ENCODE assay signal across 1 cellular context in the genomic region with DNA sequence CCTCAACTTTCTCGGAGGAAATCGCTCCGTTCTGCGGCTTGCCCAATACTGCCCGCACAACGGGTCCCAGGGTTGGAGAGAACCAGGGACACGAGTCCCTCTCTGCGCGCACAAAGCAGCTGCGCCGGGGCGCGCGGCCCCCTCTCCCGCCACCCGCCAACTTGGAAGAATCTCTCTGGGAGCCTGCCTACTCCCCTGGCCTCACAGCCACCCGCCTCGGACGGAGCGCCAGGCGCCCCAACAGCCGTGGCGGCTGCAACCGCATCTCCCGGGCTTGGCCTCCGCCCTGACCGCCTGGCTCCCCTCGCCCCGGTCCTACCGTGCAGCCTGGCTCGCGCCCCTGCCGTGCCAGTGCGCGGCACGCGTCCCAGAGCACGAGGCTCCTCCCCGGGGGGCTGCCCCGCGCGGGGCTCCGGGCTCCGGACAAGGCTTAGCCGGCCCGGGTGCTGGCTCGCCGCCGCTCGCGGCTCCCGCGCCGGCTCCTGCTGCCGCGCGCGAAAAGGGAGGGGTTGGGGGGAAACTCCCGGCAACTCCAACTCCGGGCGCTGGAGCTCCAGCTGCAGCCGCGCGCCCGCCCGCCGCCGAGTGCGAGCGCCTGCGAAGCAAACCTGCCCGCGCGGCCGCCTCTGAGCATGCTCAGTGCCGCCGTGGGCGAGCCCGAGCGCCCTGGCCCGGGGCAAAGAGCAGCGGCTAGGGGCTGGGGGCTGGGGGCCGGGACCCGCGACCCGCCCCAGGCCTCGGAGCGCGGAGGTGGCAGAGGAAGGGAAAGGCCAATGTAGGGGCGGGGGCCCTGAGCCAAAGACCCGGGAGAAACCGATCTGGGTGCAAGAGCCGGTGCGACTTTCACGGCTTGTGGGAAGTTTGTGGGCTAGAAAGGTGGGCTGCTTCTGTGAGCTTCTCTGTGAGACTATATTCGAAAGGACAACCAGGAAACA.
TF ChIP-seq lines count a peak whose summit lies in the region.

STXBP6 (minus strand) TSS at position 589 of the 935 bp plus-strand sequence. CDS start 75,329 bp downstream, outside the sequence.

TF ChIP-seq in HepG2, 621 proteins besides CTCF, POLR2A, EP300 and RAD21 (continued from another document and continues in another):
- TF ChIP-seq, protein P1, sequence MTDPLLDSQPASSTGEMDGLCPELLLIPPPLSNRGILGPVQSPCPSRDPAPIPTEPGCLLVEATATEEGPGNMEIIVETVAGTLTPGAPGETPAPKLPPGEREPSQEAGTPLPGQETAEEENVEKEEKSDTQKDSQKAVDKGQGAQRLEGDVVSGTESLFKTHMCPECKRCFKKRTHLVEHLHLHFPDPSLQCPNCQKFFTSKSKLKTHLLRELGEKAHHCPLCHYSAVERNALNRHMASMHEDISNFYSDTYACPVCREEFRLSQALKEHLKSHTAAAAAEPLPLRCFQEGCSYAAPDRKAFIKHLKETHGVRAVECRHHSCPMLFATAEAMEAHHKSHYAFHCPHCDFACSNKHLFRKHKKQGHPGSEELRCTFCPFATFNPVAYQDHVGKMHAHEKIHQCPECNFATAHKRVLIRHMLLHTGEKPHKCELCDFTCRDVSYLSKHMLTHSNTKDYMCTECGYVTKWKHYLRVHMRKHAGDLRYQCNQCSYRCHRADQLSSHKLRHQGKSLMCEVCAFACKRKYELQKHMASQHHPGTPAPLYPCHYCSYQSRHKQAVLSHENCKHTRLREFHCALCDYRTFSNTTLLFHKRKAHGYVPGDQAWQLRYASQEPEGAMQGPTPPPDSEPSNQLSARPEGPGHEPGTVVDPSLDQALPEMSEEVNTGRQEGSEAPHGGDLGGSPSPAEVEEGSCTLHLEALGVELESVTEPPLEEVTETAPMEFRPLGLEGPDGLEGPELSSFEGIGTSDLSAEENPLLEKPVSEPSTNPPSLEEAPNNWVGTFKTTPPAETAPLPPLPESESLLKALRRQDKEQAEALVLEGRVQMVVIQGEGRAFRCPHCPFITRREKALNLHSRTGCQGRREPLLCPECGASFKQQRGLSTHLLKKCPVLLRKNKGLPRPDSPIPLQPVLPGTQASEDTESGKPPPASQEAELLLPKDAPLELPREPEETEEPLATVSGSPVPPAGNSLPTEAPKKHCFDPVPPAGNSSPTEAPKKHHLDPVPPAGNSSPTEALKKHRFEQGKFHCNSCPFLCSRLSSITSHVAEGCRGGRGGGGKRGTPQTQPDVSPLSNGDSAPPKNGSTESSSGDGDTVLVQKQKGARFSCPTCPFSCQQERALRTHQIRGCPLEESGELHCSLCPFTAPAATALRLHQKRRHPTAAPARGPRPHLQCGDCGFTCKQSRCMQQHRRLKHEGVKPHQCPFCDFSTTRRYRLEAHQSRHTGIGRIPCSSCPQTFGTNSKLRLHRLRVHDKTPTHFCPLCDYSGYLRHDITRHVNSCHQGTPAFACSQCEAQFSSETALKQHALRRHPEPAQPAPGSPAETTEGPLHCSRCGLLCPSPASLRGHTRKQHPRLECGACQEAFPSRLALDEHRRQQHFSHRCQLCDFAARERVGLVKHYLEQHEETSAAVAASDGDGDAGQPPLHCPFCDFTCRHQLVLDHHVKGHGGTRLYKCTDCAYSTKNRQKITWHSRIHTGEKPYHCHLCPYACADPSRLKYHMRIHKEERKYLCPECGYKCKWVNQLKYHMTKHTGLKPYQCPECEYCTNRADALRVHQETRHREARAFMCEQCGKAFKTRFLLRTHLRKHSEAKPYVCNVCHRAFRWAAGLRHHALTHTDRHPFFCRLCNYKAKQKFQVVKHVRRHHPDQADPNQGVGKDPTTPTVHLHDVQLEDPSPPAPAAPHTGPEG (CRISPR knock-in tag; IDR thresholded peaks at IDR 0.05) = peak; percentile 99
- TF ChIP-seq ZBTB37 (CRISPR knock-in tag; IDR thresholded peaks at IDR 0.05) (no peak), ZNF761 (CRISPR knock-in tag; conservative IDR thresholded peaks at IDR 0.05) (peak; percentile 93), ISX (CRISPR knock-in tag; conservative IDR thresholded peaks at IDR 0.05) (no peak; the same call in 1 of the 2 replicates), ZNF564 (CRISPR knock-in tag; IDR thresholded peaks at IDR 0.05) (peak; percentile 87; the same call in 1 of the 2 replicates), ZNF672 (CRISPR knock-in tag; IDR thresholded peaks at IDR 0.05) (peak; percentile 21; the same call in 1 of the 2 replicates), ZNF30 (CRISPR knock-in tag; IDR thresholded peaks at IDR 0.05) (peak; percentile 51), CAMTA2 (CRISPR knock-in tag; IDR thresholded peaks at IDR 0.05; ENCODE audit: borderline replicate concordance) (no peak), REL (CRISPR knock-in tag; conservative IDR thresholded peaks at IDR 0.05) (peak; percentile 82; the same call in 1 of the 2 replicates), ISL2 (CRISPR knock-in tag; IDR thresholded peaks at IDR 0.05) (peak; percentile 56), YEATS4 (CRISPR knock-in tag; IDR thresholded peaks at IDR 0.05; ENCODE audit: borderline replicate concordance) (peak; percentile 86), ZNF460 (CRISPR knock-in tag; IDR thresholded peaks at IDR 0.05; ENCODE audit: borderline replicate concordance) (no peak), ZNF770 (CRISPR knock-in tag; IDR thresholded peaks at IDR 0.05) (peak; percentile 46; the same call in 1 of the 2 replicates), HIC2 (CRISPR knock-in tag; IDR thresholded peaks at IDR 0.05; ENCODE audit: low read depth) (peak; percentile 66; the same call in 1 of the 2 replicates), ZNF468 (CRISPR knock-in tag; IDR thresholded peaks at IDR 0.05) (0 out of 2 replicates have a peak, but pooled peaks have one; percentile 75), TEF (CRISPR knock-in tag; IDR thresholded peaks at IDR 0.05) (peak; percentile 27), TAF1 (CRISPR knock-in tag; IDR thresholded peaks at IDR 0.05) (peak; percentile 38; the same call in 1 of the 2 replicates), NCOA2 (CRISPR knock-in tag; IDR thresholded peaks at IDR 0.05) (no peak)
- TF ChIP-seq, protein P2, sequence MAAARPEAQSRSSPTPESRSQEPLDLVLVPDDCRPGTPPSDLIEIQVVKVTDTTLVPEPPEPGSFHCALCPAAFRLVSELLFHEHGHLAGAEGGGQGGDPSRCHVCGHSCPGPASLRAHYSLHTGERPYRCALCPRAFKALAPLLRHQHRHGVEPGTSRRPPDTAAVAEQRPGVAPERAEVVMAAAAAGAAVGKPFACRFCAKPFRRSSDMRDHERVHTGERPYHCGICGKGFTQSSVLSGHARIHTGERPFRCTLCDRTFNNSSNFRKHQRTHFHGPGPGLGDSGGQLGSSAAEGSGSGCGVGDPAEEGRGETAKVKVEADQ (CRISPR knock-in tag; IDR thresholded peaks at IDR 0.05; ENCODE audit: borderline replicate concordance) = peak; percentile 92
- TF ChIP-seq, protein P3, sequence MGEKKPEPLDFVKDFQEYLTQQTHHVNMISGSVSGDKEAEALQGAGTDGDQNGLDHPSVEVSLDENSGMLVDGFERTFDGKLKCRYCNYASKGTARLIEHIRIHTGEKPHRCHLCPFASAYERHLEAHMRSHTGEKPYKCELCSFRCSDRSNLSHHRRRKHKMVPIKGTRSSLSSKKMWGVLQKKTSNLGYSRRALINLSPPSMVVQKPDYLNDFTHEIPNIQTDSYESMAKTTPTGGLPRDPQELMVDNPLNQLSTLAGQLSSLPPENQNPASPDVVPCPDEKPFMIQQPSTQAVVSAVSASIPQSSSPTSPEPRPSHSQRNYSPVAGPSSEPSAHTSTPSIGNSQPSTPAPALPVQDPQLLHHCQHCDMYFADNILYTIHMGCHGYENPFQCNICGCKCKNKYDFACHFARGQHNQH (CRISPR knock-in tag; IDR thresholded peaks at IDR 0.05) = no peak
- TF ChIP-seq, protein P4, sequence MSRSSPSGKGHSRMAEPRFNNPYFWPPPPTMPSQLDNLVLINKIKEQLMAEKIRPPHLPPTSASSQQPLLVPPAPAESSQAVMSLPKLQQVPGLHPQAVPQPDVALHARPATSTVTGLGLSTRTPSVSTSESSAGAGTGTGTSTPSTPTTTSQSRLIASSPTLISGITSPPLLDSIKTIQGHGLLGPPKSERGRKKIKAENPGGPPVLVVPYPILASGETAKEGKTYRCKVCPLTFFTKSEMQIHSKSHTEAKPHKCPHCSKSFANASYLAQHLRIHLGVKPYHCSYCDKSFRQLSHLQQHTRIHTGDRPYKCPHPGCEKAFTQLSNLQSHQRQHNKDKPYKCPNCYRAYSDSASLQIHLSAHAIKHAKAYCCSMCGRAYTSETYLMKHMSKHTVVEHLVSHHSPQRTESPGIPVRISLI (CRISPR knock-in tag; IDR thresholded peaks at IDR 0.05; ENCODE audit: borderline replicate concordance) = 0 out of 2 replicates have a peak, but pooled peaks have one; percentile 25
- TF ChIP-seq, protein P5, sequence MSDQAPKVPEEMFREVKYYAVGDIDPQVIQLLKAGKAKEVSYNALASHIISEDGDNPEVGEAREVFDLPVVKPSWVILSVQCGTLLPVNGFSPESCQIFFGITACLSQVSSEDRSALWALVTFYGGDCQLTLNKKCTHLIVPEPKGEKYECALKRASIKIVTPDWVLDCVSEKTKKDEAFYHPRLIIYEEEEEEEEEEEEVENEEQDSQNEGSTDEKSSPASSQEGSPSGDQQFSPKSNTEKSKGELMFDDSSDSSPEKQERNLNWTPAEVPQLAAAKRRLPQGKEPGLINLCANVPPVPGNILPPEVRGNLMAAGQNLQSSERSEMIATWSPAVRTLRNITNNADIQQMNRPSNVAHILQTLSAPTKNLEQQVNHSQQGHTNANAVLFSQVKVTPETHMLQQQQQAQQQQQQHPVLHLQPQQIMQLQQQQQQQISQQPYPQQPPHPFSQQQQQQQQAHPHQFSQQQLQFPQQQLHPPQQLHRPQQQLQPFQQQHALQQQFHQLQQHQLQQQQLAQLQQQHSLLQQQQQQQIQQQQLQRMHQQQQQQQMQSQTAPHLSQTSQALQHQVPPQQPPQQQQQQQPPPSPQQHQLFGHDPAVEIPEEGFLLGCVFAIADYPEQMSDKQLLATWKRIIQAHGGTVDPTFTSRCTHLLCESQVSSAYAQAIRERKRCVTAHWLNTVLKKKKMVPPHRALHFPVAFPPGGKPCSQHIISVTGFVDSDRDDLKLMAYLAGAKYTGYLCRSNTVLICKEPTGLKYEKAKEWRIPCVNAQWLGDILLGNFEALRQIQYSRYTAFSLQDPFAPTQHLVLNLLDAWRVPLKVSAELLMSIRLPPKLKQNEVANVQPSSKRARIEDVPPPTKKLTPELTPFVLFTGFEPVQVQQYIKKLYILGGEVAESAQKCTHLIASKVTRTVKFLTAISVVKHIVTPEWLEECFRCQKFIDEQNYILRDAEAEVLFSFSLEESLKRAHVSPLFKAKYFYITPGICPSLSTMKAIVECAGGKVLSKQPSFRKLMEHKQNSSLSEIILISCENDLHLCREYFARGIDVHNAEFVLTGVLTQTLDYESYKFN (CRISPR knock-in tag; conservative IDR thresholded peaks at IDR 0.05) = peak; percentile 55; the same call in 1 of the 2 replicates
- TF ChIP-seq, protein P6, sequence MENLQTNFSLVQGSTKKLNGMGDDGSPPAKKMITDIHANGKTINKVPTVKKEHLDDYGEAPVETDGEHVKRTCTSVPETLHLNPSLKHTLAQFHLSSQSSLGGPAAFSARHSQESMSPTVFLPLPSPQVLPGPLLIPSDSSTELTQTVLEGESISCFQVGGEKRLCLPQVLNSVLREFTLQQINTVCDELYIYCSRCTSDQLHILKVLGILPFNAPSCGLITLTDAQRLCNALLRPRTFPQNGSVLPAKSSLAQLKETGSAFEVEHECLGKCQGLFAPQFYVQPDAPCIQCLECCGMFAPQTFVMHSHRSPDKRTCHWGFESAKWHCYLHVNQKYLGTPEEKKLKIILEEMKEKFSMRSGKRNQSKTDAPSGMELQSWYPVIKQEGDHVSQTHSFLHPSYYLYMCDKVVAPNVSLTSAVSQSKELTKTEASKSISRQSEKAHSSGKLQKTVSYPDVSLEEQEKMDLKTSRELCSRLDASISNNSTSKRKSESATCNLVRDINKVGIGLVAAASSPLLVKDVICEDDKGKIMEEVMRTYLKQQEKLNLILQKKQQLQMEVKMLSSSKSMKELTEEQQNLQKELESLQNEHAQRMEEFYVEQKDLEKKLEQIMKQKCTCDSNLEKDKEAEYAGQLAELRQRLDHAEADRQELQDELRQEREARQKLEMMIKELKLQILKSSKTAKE (CRISPR knock-in tag; IDR thresholded peaks at IDR 0.05; ENCODE audit: borderline replicate concordance) = no peak
